In the genomic region with DNA sequence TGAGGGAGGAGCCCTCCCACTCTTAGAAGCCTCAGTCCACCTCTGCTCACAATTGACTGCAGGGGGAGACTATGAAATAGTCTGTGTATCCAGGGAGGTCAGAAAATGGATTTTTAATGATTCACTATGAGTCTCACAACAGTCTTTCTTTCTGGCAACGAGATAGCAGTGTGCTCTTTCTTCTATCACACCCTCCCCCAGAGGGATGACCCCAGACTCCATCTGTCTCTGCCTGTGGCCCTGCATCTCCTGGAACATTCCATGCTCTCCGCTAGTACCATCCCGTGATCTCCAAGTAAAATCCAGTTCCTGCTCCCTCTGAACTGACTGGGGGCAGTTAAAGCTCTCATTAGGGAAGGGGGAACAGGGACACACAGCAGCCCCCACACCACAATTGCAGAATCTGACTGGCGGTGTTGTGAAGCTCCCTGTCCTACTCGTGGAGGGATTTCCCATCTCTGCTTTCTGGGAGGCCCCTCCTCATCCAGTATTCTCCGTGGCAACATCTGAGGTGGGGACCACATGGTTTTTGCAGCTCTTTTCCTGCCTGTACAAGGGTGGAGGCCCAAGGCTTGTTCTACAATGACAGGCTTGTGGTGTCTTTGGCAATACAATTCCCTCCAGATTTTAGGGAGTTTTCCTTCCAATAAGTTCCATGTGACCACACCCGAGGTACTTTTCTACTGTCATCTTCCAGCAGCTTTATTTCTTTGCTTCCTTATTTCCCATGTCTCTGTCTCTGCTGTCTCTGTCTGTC, we compare ENCODE assay signal across 27 cellular contexts. TPM values are rescaled to one million over a fixed set of nuclear protein-coding genes. Genes with fewer than 3 reads are reported as not detected.
DNase-seq lines count a peak whose midpoint lies in the region; ATAC-seq and TF ChIP-seq lines count a peak whose summit lies in the region.
"Had no signal": no experiment of that assay in that cellular context is flagged by ENCODE, and none has a peak within 500 bp of the region (broad histone marks: within the 10 kb centered on the region; RNA-seq: fewer than 3 reads in every experiment).

No MANE protein-coding gene starts in this region.

- H3K4me3 ChIP-seq in PC-3 (ENCODE audit: low read length) (no peak overlapping the region), neural progenitor cell (no peak overlapping the region)
- H3K4me3 ChIP-seq: lower lobe of right lung, psoas muscle, upper lobe of left lung had no signal

- H3K36me3 Mint-ChIP-seq in neural progenitor cell, result no peaks in the 10 kb centered on the region
- H3K36me3 Mint-ChIP-seq: activated naive CD4-positive, alpha-beta T cell treated with anti-CD3 and anti-CD28 coated beads, Interleukin-2, amount 50 U/mL, for 24 hours; natural killer cell had no signal

- DNase-seq in AG20443 (ENCODE audit: low spot score), result peak; percentile 58
- no peak for DNase-seq in PC-3
- DNase-seq in foreskin keratinocyte, result no peak
- no peak for DNase-seq in neural progenitor cell (ENCODE audit: low spot score)
- no peak for DNase-seq in NCI-H82 treated with DMSO at 0.1 percent for 48 hours (lab: John Stamatoyannopoulos, UW; ENCODE audit: unreplicated experiment)
- DNase-seq in middle frontal gyrus (ENCODE audit: extremely low spot score, low spot score), result no peak
- DNase-seq: activated CD8-positive, alpha-beta memory T cell treated with anti-CD3 and anti-CD28 coated beads, Interleukin-2, amount 50 U/mL, for 48 hours; activated CD8-positive, alpha-beta T cell treated with anti-CD3 and anti-CD28 coated beads for 36 hours; effector CD4-positive, alpha-beta T cell; GDM1; head of caudate nucleus; Karpas-422; lower lobe of right lung; natural killer cell; NCI-H2029 treated with DMSO at 0.1 percent for 48 hours; NCI-H526; NK-92 treated with Interleukin-12 subunit alpha and Interleukin-12 subunit beta, amount 100 ng/mL, for 24 hours; psoas muscle; SHP77 treated with DMSO at 0.1 percent for 48 hours; substantia nigra; upper lobe of left lung had no signal

- H3K9me2 ChIP-seq in PC-3 (replicated peaks; ENCODE audit: low read length), result no peaks in the 10 kb centered on the region

- H3K27me3 ChIP-seq in PC-3 (ENCODE audit: low read length), result no peaks in the 10 kb centered on the region
- no peaks in the 10 kb centered on the region for H3K27me3 ChIP-seq in foreskin keratinocyte
- no peaks in the 10 kb centered on the region for H3K27me3 ChIP-seq in neural progenitor cell
- H3K27me3 ChIP-seq: upper lobe of left lung had no signal

- no peaks in the 10 kb centered on the region for H3K79me2 ChIP-seq in PC-3 (ENCODE audit: low read length)
- H3K79me2 ChIP-seq in neural progenitor cell (ENCODE audit: low read depth), result no peaks in the 10 kb centered on the region

- H3K4me1 ChIP-seq in PC-3 (ENCODE audit: insufficient read depth, low read length) (no peaks in the 10 kb centered on the region), foreskin keratinocyte (no peaks in the 10 kb centered on the region), neural progenitor cell (no peaks in the 10 kb centered on the region)
- H3K4me1 ChIP-seq: lower lobe of right lung, upper lobe of left lung had no signal

- no peak overlapping the region for H3K27ac ChIP-seq in PC-3 (ENCODE audit: low read length)
- no peak overlapping the region for H3K27ac ChIP-seq in foreskin keratinocyte
- H3K27ac ChIP-seq in neural progenitor cell, result no peak overlapping the region
- H3K27ac ChIP-seq: lower lobe of right lung, psoas muscle, upper lobe of left lung had no signal

- H4K20me1 ChIP-seq in PC-3 (ENCODE audit: low read length) (no peaks in the 10 kb centered on the region), neural progenitor cell (ENCODE audit: low read depth) (no peaks in the 10 kb centered on the region)

- H3F3A ChIP-seq in PC-3 (ENCODE audit: low read length, unreplicated experiment) (no peaks in the 10 kb centered on the region), neural progenitor cell (ENCODE audit: low read depth) (no peaks in the 10 kb centered on the region)

- CTCF ChIA-PET in PC-3 (lab: Charles Lee), result no interaction called here

- H3K9me3 Mint-ChIP-seq in neural progenitor cell, result peaks cover 8% of the 10 kb centered on the region

- no peak overlapping the region for H3K4me2 ChIP-seq in PC-3 (ENCODE audit: low read length)
- H3K4me2 ChIP-seq in neural progenitor cell, result no peak overlapping the region

- ATAC-seq in PC-3, result peak; percentile 38; the same call in 1 of the 2 replicates
- ATAC-seq in foreskin keratinocyte, result peak; percentile 31
- no peak for ATAC-seq in GM19395 (IDR thresholded peaks at IDR 0.05; ENCODE audit: unreplicated experiment)
- no peak for ATAC-seq in HG03159 (IDR thresholded peaks at IDR 0.05; ENCODE audit: unreplicated experiment)
- ATAC-seq: activated CD8-positive, alpha-beta T cell treated with anti-CD3 and anti-CD28 coated beads for 36 hours; activated T-helper 17 cell treated with anti-CD3 and anti-CD28 coated beads, Interleukin-2, amount 50 U/mL, for 72 hours; lower lobe of right lung; natural killer cell; stimulated activated effector memory CD8-positive, alpha-beta T cell treated with anti-CD3 and anti-CD28 coated beads, Interleukin-12 subunit alpha, Interleukin-12 subunit beta, amount 100 ng/mL, for 72 hours had no signal

- peak overlapping the region; percentile 58 for H3K27ac Mint-ChIP-seq in neural progenitor cell
- H3K27ac Mint-ChIP-seq: activated CD8-positive, alpha-beta T cell treated with anti-CD3 and anti-CD28 coated beads for 36 hours; activated naive CD4-positive, alpha-beta T cell treated with anti-CD3 and anti-CD28 coated beads, Interleukin-2, amount 50 U/mL, for 24 hours; natural killer cell; stimulated activated effector memory CD8-positive, alpha-beta T cell treated with anti-CD3 and anti-CD28 coated beads, Interleukin-12 subunit alpha, Interleukin-12 subunit beta, amount 100 ng/mL, for 72 hours had no signal

- intact Hi-C loops in PC-3 (cut with micrococcal nuclease), result no loop called here

- no peak overlapping the region for H3K9ac ChIP-seq in PC-3 (ENCODE audit: low read length)
- H3K9ac ChIP-seq in neural progenitor cell, result no peak overlapping the region

- peaks cover 7% of the 10 kb centered on the region for H3K27me3 Mint-ChIP-seq in neural progenitor cell (ENCODE audit: insufficient read depth, low read depth)
- H3K27me3 Mint-ChIP-seq: activated CD8-positive, alpha-beta T cell treated with anti-CD3 and anti-CD28 coated beads for 36 hours; activated naive CD4-positive, alpha-beta T cell treated with anti-CD3 and anti-CD28 coated beads, Interleukin-2, amount 50 U/mL, for 24 hours; activated T-helper 17 cell treated with anti-CD3 and anti-CD28 coated beads, Interleukin-2, amount 50 U/mL, for 72 hours had no signal

- H3K36me3 ChIP-seq in PC-3 (ENCODE audit: low read depth, low read length) (no peaks in the 10 kb centered on the region; the same call in 1 of the 2 replicates), neural progenitor cell (no peaks in the 10 kb centered on the region)
- H3K36me3 ChIP-seq: lower lobe of right lung, upper lobe of left lung had no signal

- BruUV-seq in PC-3 (replicated peaks; lab: Mats Ljungman, UMichigan), result no TSS peak

- no peak overlapping the region for H2AFZ ChIP-seq in PC-3 (ENCODE audit: low read length)
- no peak overlapping the region for H2AFZ ChIP-seq in neural progenitor cell (replicated peaks)

- H3K4me1 Mint-ChIP-seq in neural progenitor cell, result peaks cover 9% of the 10 kb centered on the region
- H3K4me1 Mint-ChIP-seq: activated naive CD4-positive, alpha-beta T cell treated with anti-CD3 and anti-CD28 coated beads, Interleukin-2, amount 50 U/mL, for 24 hours; stimulated activated effector memory CD8-positive, alpha-beta T cell treated with anti-CD3 and anti-CD28 coated beads, Interleukin-12 subunit alpha, Interleukin-12 subunit beta, amount 100 ng/mL, for 72 hours had no signal

- TF ChIP-seq CTCF in PC-3 (conservative IDR thresholded peaks at IDR 0.05; ENCODE audit: low read depth, low read length), result 0 out of 2 replicates have a peak, but pooled peaks have one; percentile 11
- TF ChIP-seq CTCF in foreskin keratinocyte (conservative IDR thresholded peaks at IDR 0.05), result peak; percentile 24
- no peak for TF ChIP-seq CTCF in neural progenitor cell (IDR thresholded peaks at IDR 0.05)

- POLR2A ChIA-PET in PC-3 (lab: Charles Lee; ENCODE audit: unreplicated experiment), result no interaction called here

- no peak overlapping the region for H3K4me3 Mint-ChIP-seq in neural progenitor cell
- H3K4me3 Mint-ChIP-seq: activated CD8-positive, alpha-beta T cell treated with anti-CD3 and anti-CD28 coated beads for 36 hours; activated naive CD4-positive, alpha-beta T cell treated with anti-CD3 and anti-CD28 coated beads, Interleukin-2, amount 50 U/mL, for 24 hours; activated T-helper 17 cell treated with anti-CD3 and anti-CD28 coated beads, Interleukin-2, amount 50 U/mL, for 72 hours; CD14-positive monocyte; natural killer cell; stimulated activated effector memory CD8-positive, alpha-beta T cell treated with anti-CD3 and anti-CD28 coated beads, Interleukin-12 subunit alpha, Interleukin-12 subunit beta, amount 100 ng/mL, for 72 hours had no signal

- no peaks in the 10 kb centered on the region for H3K9me3 ChIP-seq in PC-3 (ENCODE audit: low read length)
- H3K9me3 ChIP-seq in neural progenitor cell (ENCODE audit: low read depth), result no peaks in the 10 kb centered on the region
- H3K9me3 ChIP-seq: psoas muscle, upper lobe of left lung had no signal

RNA-seq across cellular contexts. Expression of a gene that starts 19.5 kb away (rescaled TPM):
- 0.69 and 0.73 TPM in 2 replicates for total RNA-seq in PC-3 (2014; rRNA removed)
- total RNA-seq in foreskin keratinocyte, result 1.2 and 2.6 TPM in 2 replicates
- 0.97 and 1.8 TPM in 2 replicates for polyA plus RNA-seq in foreskin keratinocyte
- 4.3 and 7.8 TPM in 2 replicates for total RNA-seq in neural progenitor cell (ENCODE audit: low replicate concordance)

RNA-seq across cellular contexts. Expression of a gene that starts 19.8 kb away (rescaled TPM):
- total RNA-seq in PC-3 (2014; rRNA removed) (58.1 and 70.8 TPM in 2 replicates), foreskin keratinocyte (24.2 and 29.6 TPM in 2 replicates), neural progenitor cell (ENCODE audit: low replicate concordance) (17.3 and 20.9 TPM in 2 replicates)
- polyA plus RNA-seq in foreskin keratinocyte, result 48.6 and 53.1 TPM in 2 replicates

RNA-seq across cellular contexts. Expression of a gene that starts 50.8 kb away (rescaled TPM):
- total RNA-seq in PC-3 (2014; rRNA removed) (54.0 and 75.2 TPM in 2 replicates), foreskin keratinocyte (50.6 and 54.5 TPM in 2 replicates), neural progenitor cell (ENCODE audit: low replicate concordance) (3.5 and 9.4 TPM in 2 replicates)
- polyA plus RNA-seq in foreskin keratinocyte, result 61.3 and 61.6 TPM in 2 replicates

Comparison
In these comparisons a context has a peak if more than half of its experiments do, and no peak if none do; other contexts are left out.
1. ATAC-seq: peak in PC-3 (single experiment) and foreskin keratinocyte (single experiment); none in GM19395 (single experiment) and HG03159 (single experiment).